In the genomic region with DNA sequence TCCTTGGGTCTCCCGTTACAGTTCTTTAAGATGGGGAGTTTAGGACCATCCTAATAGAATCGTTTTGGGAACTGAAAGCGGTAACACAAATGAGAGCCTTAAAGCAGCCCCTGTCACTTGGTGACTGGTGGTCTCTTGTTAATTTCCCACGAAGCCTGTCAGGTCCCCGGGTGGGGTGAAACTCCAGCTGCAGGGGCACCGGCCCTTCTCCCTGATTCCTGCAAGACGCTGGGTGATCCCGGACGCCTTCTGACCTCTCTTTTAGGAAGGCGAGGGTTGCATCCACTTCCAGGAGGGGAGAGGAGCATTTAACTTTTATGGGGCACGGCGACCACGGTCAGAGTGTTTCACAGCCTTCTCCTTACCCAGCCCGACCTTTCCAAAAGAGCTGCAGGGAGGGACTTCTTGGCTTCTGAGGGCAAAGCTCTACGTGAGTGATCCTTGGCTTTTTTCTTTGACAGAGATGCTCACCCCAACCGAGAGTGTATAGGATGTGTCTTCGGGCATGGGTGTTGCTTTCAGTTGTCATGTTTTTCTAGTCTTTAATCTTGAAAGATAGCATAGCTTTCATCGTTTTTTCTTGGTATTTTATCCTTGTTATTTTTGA, we compare ENCODE assay signal across 8 cellular contexts. TPM values are rescaled to one million over a fixed set of nuclear protein-coding genes. Genes with fewer than 3 reads are reported as not detected.
DNase-seq lines count a peak whose midpoint lies in the region; ATAC-seq and TF ChIP-seq lines count a peak whose summit lies in the region.

No MANE protein-coding gene starts in this region.

- H3K4me3 ChIP-seq in Peyer's patch = peak overlapping the region; percentile 44 to 77 (median 63)
- H3K4me3 ChIP-seq in ectodermal cell (ENCODE audit: insufficient read depth, low read depth, low read length) = peak overlapping the region; percentile 79
- peak overlapping the region; percentile 87 to 97 for H3K4me3 ChIP-seq in muscle layer of duodenum (ENCODE audit: low read depth in 1 of 2, low read length in 2 of 2)

- H3K9me3 ChIP-seq in Peyer's patch (peaks cover 0 to 9% (median 3%) of the 10 kb centered on the region in 4 donors), ectodermal cell (ENCODE audit: control insufficient read depth, low read length) (no peaks in the 10 kb centered on the region), muscle layer of duodenum (ENCODE audit: control insufficient read depth in 1 of 2, low read length in 2 of 2) (peaks cover 5 to 24% of the 10 kb centered on the region in 2 donors)

- H3K36me3 ChIP-seq in Peyer's patch (peaks cover 0 to 26% (median 0%) of the 10 kb centered on the region in 3 donors), ectodermal cell (ENCODE audit: control insufficient read depth, insufficient read depth, low read length) (no peaks in the 10 kb centered on the region), muscle layer of duodenum (ENCODE audit: control insufficient read depth in 1 of 2, insufficient read depth in 2 of 2, low read length in 2 of 2) (peaks cover 16 to 32% of the 10 kb centered on the region in 2 donors)

- no peak for TF ChIP-seq POLR2A in Peyer's patch (IDR thresholded peaks at IDR 0.05)

- H3K27ac ChIP-seq in Peyer's patch (peak overlapping the region; percentile 3 to 72 (median 61)), ectodermal cell (ENCODE audit: insufficient read depth, low read depth, low read length, poor library complexity, severe bottlenecking) (no peak overlapping the region), muscle layer of duodenum (ENCODE audit: low read length) (peak overlapping the region; percentile 88)

- DNase-seq in Ammon's horn (ENCODE audit: low spot score) (peak; percentile 5), Peyer's patch (no peak), NCI-H345 (lab: John Stamatoyannopoulos, UW) (no peak), NCI-H2107 treated with DMSO at 0.1 percent for 48 hours (lab: John Stamatoyannopoulos, UW; ENCODE audit: unreplicated experiment) (no peak), epidermal melanocyte (ENCODE audit: insufficient read length, low spot score) (no peak)

- H3K27me3 ChIP-seq in Peyer's patch (no peaks in the 10 kb centered on the region), ectodermal cell (ENCODE audit: control insufficient read depth, insufficient read depth, low read length, poor library complexity, severe bottlenecking) (no peaks in the 10 kb centered on the region), muscle layer of duodenum (ENCODE audit: low read depth, low read length) (no peaks in the 10 kb centered on the region)

- WGBS in ectodermal cell, 2 experiments = 11 to 12% methylated on average over 18 of the region's 18 CpGs

- H3K4me1 ChIP-seq in Peyer's patch (peaks cover 0 to 19% (median 0%) of the 10 kb centered on the region in 4 donors), ectodermal cell (ENCODE audit: control insufficient read depth, insufficient read depth, low read length) (no peaks in the 10 kb centered on the region), muscle layer of duodenum (ENCODE audit: control insufficient read depth in 1 of 2, insufficient read depth in 2 of 2, low read length in 2 of 2) (peaks cover 4 to 16% of the 10 kb centered on the region in 2 donors)

- TF ChIP-seq CTCF in Peyer's patch (IDR thresholded peaks at IDR 0.05) = no peak

- peak; percentile 22 for ATAC-seq in GM21515 (IDR thresholded peaks at IDR 0.05; ENCODE audit: unreplicated experiment)

RNA-seq across cellular contexts. Expression of gene ZNF225, which starts 0.7 kb away (rescaled TPM):
- 10 to 100 TPM in 1 of 4 donors, 1 to 10 TPM in 3; 3.3 to 14.0 (median 5.1) TPM for total RNA-seq in Peyer's patch
- polyA plus RNA-seq in ectodermal cell (2013, experiment 1 of 4) = 6.3 TPM
- 6.4 TPM for polyA plus RNA-seq in ectodermal cell (2013, experiment 2 of 4)
- polyA plus RNA-seq in ectodermal cell (2013, experiment 3 of 4) = 4.8 TPM
- polyA plus RNA-seq in ectodermal cell (2013, experiment 4 of 4) = 4.2 TPM

RNA-seq across cellular contexts. Expression of gene ZNF224, which starts 19.7 kb away (rescaled TPM):
- 10 to 100 TPM; 29.8 to 60.5 (median 48.5) TPM for total RNA-seq in Peyer's patch
- 25.4 TPM for polyA plus RNA-seq in ectodermal cell (2013, experiment 1 of 4)
- 24.8 TPM for polyA plus RNA-seq in ectodermal cell (2013, experiment 2 of 4)
- polyA plus RNA-seq in ectodermal cell (2013, experiment 3 of 4) = 21.2 TPM
- polyA plus RNA-seq in ectodermal cell (2013, experiment 4 of 4) = 20.9 TPM

RNA-seq across cellular contexts. Expression of gene ZNF234, which starts 27.5 kb away (rescaled TPM):
- total RNA-seq in Peyer's patch = 10 to 100 TPM in 2 of 4 donors, 1 to 10 TPM in 2; 4.2 to 14.9 (median 10.3) TPM
- 11.6 TPM for polyA plus RNA-seq in ectodermal cell (2013, experiment 1 of 4)
- 11.4 TPM for polyA plus RNA-seq in ectodermal cell (2013, experiment 2 of 4)
- polyA plus RNA-seq in ectodermal cell (2013, experiment 3 of 4) = 8.3 TPM
- polyA plus RNA-seq in ectodermal cell (2013, experiment 4 of 4) = 10.0 TPM

RNA-seq across cellular contexts. Expression of gene ZNF284, which starts 41.9 kb away (rescaled TPM):
- 1 to 10 TPM; 1.6 to 2.9 (median 2.6) TPM for total RNA-seq in Peyer's patch
- 4.2 TPM for polyA plus RNA-seq in ectodermal cell (2013, experiment 1 of 4)
- polyA plus RNA-seq in ectodermal cell (2013, experiment 2 of 4) = 3.3 TPM
- polyA plus RNA-seq in ectodermal cell (2013, experiment 3 of 4) = 2.5 TPM
- polyA plus RNA-seq in ectodermal cell (2013, experiment 4 of 4) = 2.5 TPM

RNA-seq across cellular contexts. Expression of gene ZNF226, which starts 51.0 kb away (rescaled TPM):
- 10 to 100 TPM; 21.3 to 25.6 (median 23.2) TPM for total RNA-seq in Peyer's patch
- polyA plus RNA-seq in ectodermal cell (2013, experiment 1 of 4) = 22.7 TPM
- polyA plus RNA-seq in ectodermal cell (2013, experiment 2 of 4) = 25.1 TPM
- polyA plus RNA-seq in ectodermal cell (2013, experiment 3 of 4) = 23.1 TPM
- 23.7 TPM for polyA plus RNA-seq in ectodermal cell (2013, experiment 4 of 4)
